In genomic region chr2:105373344-105373781, GRCh38 we compare ENCODE assay signal across 1 cellular context.
TF ChIP-seq lines count a peak whose summit lies in the region.

No MANE protein-coding gene starts in this region.

TF ChIP-seq in HepG2, 621 proteins besides CTCF, POLR2A, EP300 and RAD21 (continues in another document):
- TF ChIP-seq CCAR2 (optimal IDR thresholded peaks at IDR 0.05; ENCODE audit: low read depth, low read length) = no peak
- no peak for TF ChIP-seq GZF1 (CRISPR knock-in tag; IDR thresholded peaks at IDR 0.05)
- no peak for TF ChIP-seq RAD51 (IDR thresholded peaks at IDR 0.05; ENCODE audit: borderline replicate concordance)
- TF ChIP-seq AHR (CRISPR knock-in tag; IDR thresholded peaks at IDR 0.05) = no peak
- TF ChIP-seq SKI (IDR thresholded peaks at IDR 0.05; ENCODE audit: partially characterized antibody) = peak; percentile 56
- TF ChIP-seq ZNF558 (CRISPR knock-in tag; IDR thresholded peaks at IDR 0.05; ENCODE audit: borderline replicate concordance) = no peak
- TF ChIP-seq KDM1A (CRISPR knock-in tag; IDR thresholded peaks at IDR 0.05) = no peak
- TF ChIP-seq FOXA3 (CRISPR knock-in tag; IDR thresholded peaks at IDR 0.05) = peak; percentile 71
- TF ChIP-seq ZBTB3 (CRISPR knock-in tag; IDR thresholded peaks at IDR 0.05; ENCODE audit: borderline replicate concordance, low read depth) = no peak
- no peak for TF ChIP-seq FUBP1 (CRISPR knock-in tag; IDR thresholded peaks at IDR 0.05; ENCODE audit: borderline replicate concordance)
- no peak for TF ChIP-seq ZNF331 (CRISPR knock-in tag; IDR thresholded peaks at IDR 0.05)
- TF ChIP-seq MLLT10 (CRISPR knock-in tag; IDR thresholded peaks at IDR 0.05) = no peak
- TF ChIP-seq ZHX2 (IDR thresholded peaks at IDR 0.05; ENCODE audit: low read depth) = no peak
- no peak for TF ChIP-seq ZHX2 (CRISPR knock-in tag; IDR thresholded peaks at IDR 0.05; ENCODE audit: borderline replicate concordance)
- TF ChIP-seq TGIF2 (CRISPR knock-in tag; IDR thresholded peaks at IDR 0.05) = no peak
- TF ChIP-seq TAF1 (CRISPR knock-in tag; IDR thresholded peaks at IDR 0.05) = no peak
- 0 out of 2 replicates have a peak, but pooled peaks have one; percentile 27 for TF ChIP-seq TRIM24 (CRISPR knock-in tag; IDR thresholded peaks at IDR 0.05)
- peak; percentile 43; the same call in 1 of the 2 replicates for TF ChIP-seq GATAD2A (CRISPR knock-in tag; IDR thresholded peaks at IDR 0.05)
- no peak for TF ChIP-seq ZSCAN9 (CRISPR knock-in tag; IDR thresholded peaks at IDR 0.05; ENCODE audit: borderline replicate concordance)
- TF ChIP-seq MYC (CRISPR knock-in tag; IDR thresholded peaks at IDR 0.05; ENCODE audit: borderline replicate concordance) = peak; percentile 19; the same call in 1 of the 2 replicates
- peak; percentile 27 for TF ChIP-seq ZNF687 (CRISPR knock-in tag; IDR thresholded peaks at IDR 0.05)
- no peak for TF ChIP-seq RBFOX2 (IDR thresholded peaks at IDR 0.05; ENCODE audit: low read depth, low read length)
- TF ChIP-seq SP2 (CRISPR knock-in tag; IDR thresholded peaks at IDR 0.05) = no peak
- TF ChIP-seq ESRRA (CRISPR knock-in tag; IDR thresholded peaks at IDR 0.05; ENCODE audit: low read depth) = 0 out of 2 replicates have a peak, but pooled peaks have one; percentile 42
- TF ChIP-seq KDM5B (CRISPR knock-in tag; IDR thresholded peaks at IDR 0.05; ENCODE audit: borderline replicate concordance) = no peak
- TF ChIP-seq ZBTB39 (CRISPR knock-in tag; IDR thresholded peaks at IDR 0.05) = peak; percentile 99
- TF ChIP-seq ZNF512 (CRISPR knock-in tag; IDR thresholded peaks at IDR 0.05) = no peak
- no peak for TF ChIP-seq SNRNP70 (IDR thresholded peaks at IDR 0.05; ENCODE audit: low read depth, low read length)
- TF ChIP-seq HNRNPK (IDR thresholded peaks at IDR 0.05; ENCODE audit: low read depth, low read length, poor library complexity, severe bottlenecking) = no peak
- TF ChIP-seq ZMYM4 (CRISPR knock-in tag; IDR thresholded peaks at IDR 0.05) = peak; percentile 29; the same call in 1 of the 2 replicates
- TF ChIP-seq ZNF274 (CRISPR knock-in tag; IDR thresholded peaks at IDR 0.05) = no peak
- no peak for TF ChIP-seq ZNF501 (CRISPR knock-in tag; IDR thresholded peaks at IDR 0.05)
- TF ChIP-seq ZNF891 (CRISPR knock-in tag; IDR thresholded peaks at IDR 0.05) = no peak
- TF ChIP-seq FOXM1 (CRISPR knock-in tag; IDR thresholded peaks at IDR 0.05) = no peak
- 0 out of 2 replicates have a peak, but pooled peaks have one; percentile 13 for TF ChIP-seq ZBTB33 (CRISPR knock-in tag; IDR thresholded peaks at IDR 0.05)
- TF ChIP-seq KLF12 (CRISPR knock-in tag; IDR thresholded peaks at IDR 0.05; ENCODE audit: borderline replicate concordance) = no peak
- TF ChIP-seq ZNF644 (CRISPR knock-in tag; IDR thresholded peaks at IDR 0.05; ENCODE audit: low read depth) = no peak
- no peak for TF ChIP-seq PCBP2 (optimal IDR thresholded peaks at IDR 0.05; ENCODE audit: low read depth, low read length, poor library complexity, severe bottlenecking)
